ENCODE assay signal across 12 cellular contexts in the genomic region with DNA sequence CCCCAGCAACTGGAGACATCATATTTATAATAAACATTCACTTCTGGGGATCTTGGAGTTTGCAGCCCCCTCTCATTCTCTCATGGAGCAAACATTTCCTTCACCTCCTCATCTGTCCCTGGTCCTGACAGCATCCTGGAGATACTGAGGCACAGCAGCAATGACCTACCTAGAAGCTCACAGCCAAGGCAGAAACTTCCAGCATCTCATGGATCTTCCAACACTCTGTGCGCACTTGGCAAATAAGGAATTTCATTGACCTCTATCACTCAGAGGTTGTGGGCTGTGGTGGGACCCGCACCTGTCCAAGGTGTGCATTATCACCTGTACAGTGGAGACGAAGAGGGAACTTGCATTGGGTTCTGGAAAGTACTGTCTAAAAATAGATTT.
A peak's percentile ranks its signal among the peaks of the same experiment; 100 is the strongest.
DNase-seq lines count a peak whose midpoint lies in the region; ATAC-seq lines count a peak whose summit lies in the region.
"Had no signal": no experiment of that assay in that cellular context is flagged by ENCODE, and none has a peak within 500 bp of the region (broad histone marks: within the 10 kb centered on the region; RNA-seq: fewer than 3 reads in every experiment).

No MANE protein-coding gene starts in this region.

- H3K27me3 Mint-ChIP-seq in activated CD4-positive, alpha-beta memory T cell treated with anti-CD3 and anti-CD28 coated beads for 36 hours = no peaks in the 10 kb centered on the region
- H3K27me3 Mint-ChIP-seq in activated CD4-positive, alpha-beta memory T cell treated with anti-CD3 and anti-CD28 coated beads, Interleukin-2, amount 10 ng/mL, durations not matched to agents 7 days and 5 days = no peaks in the 10 kb centered on the region
- H3K27me3 Mint-ChIP-seq in T-cell = no peaks in the 10 kb centered on the region
- no peaks in the 10 kb centered on the region for H3K27me3 Mint-ChIP-seq in effector memory CD8-positive, alpha-beta T cell

- peaks cover 47% of the 10 kb centered on the region for H3K4me1 Mint-ChIP-seq in activated CD4-positive, alpha-beta memory T cell treated with anti-CD3 and anti-CD28 coated beads for 36 hours (ENCODE audit: low read depth)
- peaks cover 7% of the 10 kb centered on the region for H3K4me1 Mint-ChIP-seq in activated CD4-positive, alpha-beta memory T cell treated with anti-CD3 and anti-CD28 coated beads, Interleukin-2, amount 10 ng/mL, durations not matched to agents 7 days and 5 days
- H3K4me1 Mint-ChIP-seq in T-cell = peaks cover 38 to 66% (median 41%) of the 10 kb centered on the region in 3 donors
- peaks cover 69 to 75% of the 10 kb centered on the region in 2 donors for H3K4me1 Mint-ChIP-seq in effector memory CD8-positive, alpha-beta T cell (ENCODE audit: low read depth in 2 of 2)
- H3K4me1 Mint-ChIP-seq in stimulated activated effector memory CD8-positive, alpha-beta T cell treated with anti-CD3 and anti-CD28 coated beads, Interleukin-12 subunit alpha, Interleukin-12 subunit beta, amount 100 ng/mL, for 72 hours = peaks cover 65% of the 10 kb centered on the region
- H3K4me1 Mint-ChIP-seq: H9 had no signal

- no peak for DNase-seq in activated CD4-positive, alpha-beta memory T cell treated with anti-CD3 and anti-CD28 coated beads for 36 hours
- no peak for DNase-seq in activated CD4-positive, alpha-beta memory T cell treated with anti-CD3 and anti-CD28 coated beads, Interleukin-2, amount 10 ng/mL, durations not matched to agents 7 days and 5 days
- DNase-seq in T-cell = no peak
- no peak for DNase-seq in effector memory CD8-positive, alpha-beta T cell
- DNase-seq in stimulated activated effector memory CD8-positive, alpha-beta T cell treated with anti-CD3 and anti-CD28 coated beads, Interleukin-12 subunit alpha, Interleukin-12 subunit beta, amount 100 ng/mL, for 72 hours (ENCODE audit: low spot score in 2 of 2) = no peak
- DNase-seq in NCI-H187 treated with DMSO at 0.1 percent for 48 hours (lab: John Stamatoyannopoulos, UW) = no peak
- DNase-seq in activated CD4-positive, alpha-beta T cell treated with anti-CD3 and anti-CD28 coated beads, Interleukin-2, amount 50 U/mL, for 48 hours = no peak
- DNase-seq: NCI-H1417 treated with DMSO at 0.1 percent for 48 hours, NCI-H446 treated with DMSO at 0.1 percent for 48 hours, SHP77 treated with DMSO at 0.1 percent for 48 hours had no signal

- no peak for ATAC-seq in T-cell (replicated peaks in 1 of 4)
- ATAC-seq in effector memory CD8-positive, alpha-beta T cell (replicated peaks) = no peak
- no peak for ATAC-seq in stimulated activated effector memory CD8-positive, alpha-beta T cell treated with anti-CD3 and anti-CD28 coated beads, Interleukin-12 subunit alpha, Interleukin-12 subunit beta, amount 100 ng/mL, for 72 hours
- ATAC-seq in GM18873 (IDR thresholded peaks at IDR 0.05; ENCODE audit: low FRiP score, unreplicated experiment) = no peak

- H3K4me3 Mint-ChIP-seq in activated CD4-positive, alpha-beta memory T cell treated with anti-CD3 and anti-CD28 coated beads for 36 hours = no peak overlapping the region
- H3K4me3 Mint-ChIP-seq in activated CD4-positive, alpha-beta memory T cell treated with anti-CD3 and anti-CD28 coated beads, Interleukin-2, amount 10 ng/mL, durations not matched to agents 7 days and 5 days = no peak overlapping the region
- H3K4me3 Mint-ChIP-seq in T-cell = no peak overlapping the region
- peak overlapping the region; percentile 66 for H3K4me3 Mint-ChIP-seq in effector memory CD8-positive, alpha-beta T cell
- no peak overlapping the region for H3K4me3 Mint-ChIP-seq in stimulated activated effector memory CD8-positive, alpha-beta T cell treated with anti-CD3 and anti-CD28 coated beads, Interleukin-12 subunit alpha, Interleukin-12 subunit beta, amount 100 ng/mL, for 72 hours
- H3K4me3 Mint-ChIP-seq: H9 had no signal

- POLR2A ChIA-PET in activated CD4-positive, alpha-beta memory T cell treated with anti-CD3 and anti-CD28 coated beads for 36 hours (lab: Charles Lee) = no interaction called here
- POLR2A ChIA-PET in activated CD4-positive, alpha-beta memory T cell treated with anti-CD3 and anti-CD28 coated beads, Interleukin-2, amount 10 ng/mL, durations not matched to agents 7 days and 5 days (lab: Charles Lee) = no interaction called here
- POLR2A ChIA-PET in T-cell (lab: Charles Lee) = no interaction called here

- H3K36me3 Mint-ChIP-seq in activated CD4-positive, alpha-beta memory T cell treated with anti-CD3 and anti-CD28 coated beads for 36 hours = no peaks in the 10 kb centered on the region
- H3K36me3 Mint-ChIP-seq in activated CD4-positive, alpha-beta memory T cell treated with anti-CD3 and anti-CD28 coated beads, Interleukin-2, amount 10 ng/mL, durations not matched to agents 7 days and 5 days (ENCODE audit: low read depth) = no peaks in the 10 kb centered on the region
- no peaks in the 10 kb centered on the region for H3K36me3 Mint-ChIP-seq in T-cell
- peaks cover 10% of the 10 kb centered on the region for H3K36me3 Mint-ChIP-seq in effector memory CD8-positive, alpha-beta T cell (ENCODE audit: insufficient read depth)
- no peaks in the 10 kb centered on the region for H3K36me3 Mint-ChIP-seq in stimulated activated effector memory CD8-positive, alpha-beta T cell treated with anti-CD3 and anti-CD28 coated beads, Interleukin-12 subunit alpha, Interleukin-12 subunit beta, amount 100 ng/mL, for 72 hours

- intact Hi-C loops in activated CD4-positive, alpha-beta memory T cell treated with anti-CD3 and anti-CD28 coated beads for 36 hours (cut with micrococcal nuclease) = no loop called here

- peak overlapping the region; percentile 40 for H3K27ac Mint-ChIP-seq in activated CD4-positive, alpha-beta memory T cell treated with anti-CD3 and anti-CD28 coated beads for 36 hours
- no peak overlapping the region for H3K27ac Mint-ChIP-seq in activated CD4-positive, alpha-beta memory T cell treated with anti-CD3 and anti-CD28 coated beads, Interleukin-2, amount 10 ng/mL, durations not matched to agents 7 days and 5 days
- H3K27ac Mint-ChIP-seq in T-cell = peak overlapping the region; percentile 96 to 99
- H3K27ac Mint-ChIP-seq in effector memory CD8-positive, alpha-beta T cell = peak overlapping the region; percentile 91 to 94
- H3K27ac Mint-ChIP-seq in stimulated activated effector memory CD8-positive, alpha-beta T cell treated with anti-CD3 and anti-CD28 coated beads, Interleukin-12 subunit alpha, Interleukin-12 subunit beta, amount 100 ng/mL, for 72 hours = peak overlapping the region; percentile 94
- H3K27ac Mint-ChIP-seq: H9 had no signal

- CTCF ChIA-PET in activated CD4-positive, alpha-beta memory T cell treated with anti-CD3 and anti-CD28 coated beads for 36 hours (lab: Charles Lee) = interaction anchor here (0.9 to 4.0 kb wide), 31 partner anchors 10 to 383 kb away, joined by 3 to 60 read pairs (median 6); a partner anchor contains a TSS
- CTCF ChIA-PET in activated CD4-positive, alpha-beta memory T cell treated with anti-CD3 and anti-CD28 coated beads, Interleukin-2, amount 10 ng/mL, durations not matched to agents 7 days and 5 days (lab: Charles Lee) = interaction anchor here (1.1 to 4.6 kb wide), 16 partner anchors 9 to 201 kb away, joined by 3 to 59 read pairs (median 10); no protein-coding TSS in a partner anchor
- CTCF ChIA-PET in T-cell (lab: Charles Lee) = interaction anchor here (0.8 to 3.0 kb wide), 16 partner anchors 9 to 403 kb away, joined by 3 to 50 read pairs (median 7); no protein-coding TSS in a partner anchor

- H3K9me3 Mint-ChIP-seq in activated CD4-positive, alpha-beta memory T cell treated with anti-CD3 and anti-CD28 coated beads for 36 hours = no peaks in the 10 kb centered on the region
- H3K9me3 Mint-ChIP-seq in activated CD4-positive, alpha-beta memory T cell treated with anti-CD3 and anti-CD28 coated beads, Interleukin-2, amount 10 ng/mL, durations not matched to agents 7 days and 5 days = no peaks in the 10 kb centered on the region
- H3K9me3 Mint-ChIP-seq in T-cell = no peaks in the 10 kb centered on the region
- H3K9me3 Mint-ChIP-seq in effector memory CD8-positive, alpha-beta T cell = no peaks in the 10 kb centered on the region
- H3K9me3 Mint-ChIP-seq in stimulated activated effector memory CD8-positive, alpha-beta T cell treated with anti-CD3 and anti-CD28 coated beads, Interleukin-12 subunit alpha, Interleukin-12 subunit beta, amount 100 ng/mL, for 72 hours = no peaks in the 10 kb centered on the region
- H3K9me3 Mint-ChIP-seq: H9 had no signal

Comparison
In these comparisons a context has a peak if more than half of its experiments do, and no peak if none do; other contexts are left out.
1. H3K4me3 Mint-ChIP-seq: peak in effector memory CD8-positive, alpha-beta T cell (2 of 2); none in activated CD4-positive, alpha-beta memory T cell treated with anti-CD3 and anti-CD28 coated beads for 36 hours (single experiment), activated CD4-positive, alpha-beta memory T cell treated with anti-CD3 and anti-CD28 coated beads, Interleukin-2, amount 10 ng/mL, durations not matched to agents 7 days and 5 days (single experiment), T-cell (0 of 3) and stimulated activated effector memory CD8-positive, alpha-beta T cell treated with anti-CD3 and anti-CD28 coated beads, Interleukin-12 subunit alpha, Interleukin-12 subunit beta, amount 100 ng/mL, for 72 hours (single experiment).